In the genomic region with DNA sequence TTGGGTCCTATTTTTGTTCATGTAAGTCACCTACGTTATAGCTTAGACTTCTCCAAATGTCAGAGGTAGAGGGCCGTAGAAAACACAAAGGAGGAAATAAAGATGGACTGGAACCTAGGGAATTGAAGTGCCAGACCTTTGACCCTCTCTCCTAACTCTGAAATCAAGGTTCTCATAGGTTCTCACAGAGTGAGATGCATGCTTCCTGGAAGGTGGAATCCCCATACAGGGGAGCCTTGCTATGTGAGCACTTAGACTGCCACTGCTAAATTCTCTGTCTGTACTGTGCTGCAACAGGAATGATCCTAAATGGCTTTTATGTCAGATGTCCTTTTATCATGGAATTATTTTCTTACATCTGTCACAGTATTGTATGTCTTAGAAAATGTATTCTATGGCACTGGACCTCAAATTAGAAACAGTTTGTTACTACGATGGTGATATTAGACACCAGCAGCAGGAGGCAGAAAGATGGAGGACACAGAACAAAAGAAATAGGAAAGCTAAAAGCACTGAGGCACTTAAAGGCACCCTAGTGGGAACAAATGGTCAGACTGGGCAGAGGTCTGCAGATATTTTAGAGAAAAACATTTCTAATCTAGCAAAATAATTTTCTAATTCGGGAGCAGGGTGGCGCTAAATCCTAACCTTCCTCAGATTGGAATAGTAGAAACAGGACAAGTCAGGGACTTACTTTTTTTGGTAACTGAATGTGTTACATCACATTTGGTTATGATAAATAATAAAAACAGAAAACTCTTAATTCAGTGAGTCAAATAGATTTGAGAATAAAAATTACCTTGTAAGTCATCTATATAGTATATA, we compare ENCODE assay signal across 14 cellular contexts.
DNase-seq lines count a peak whose midpoint lies in the region; ATAC-seq, FAIRE-seq and TF ChIP-seq lines count a peak whose summit lies in the region.
"Had no signal": no experiment of that assay in that cellular context is flagged by ENCODE, and none has a peak within 500 bp of the region (broad histone marks: within the 10 kb centered on the region; RNA-seq: fewer than 3 reads in every experiment).

No MANE protein-coding gene starts in this region.

- H3K4me1 ChIP-seq in A549: no peaks in the 10 kb centered on the region

- 84% methylated on average over 5 of the region's 5 CpGs for WGBS in A549 (ENCODE audit: missing lambda C conversion rate)

- TF ChIP-seq RAD21 in A549 (conservative IDR thresholded peaks at IDR 0.05 in 1 of 2, IDR thresholded peaks at IDR 0.05 in 1 of 2): peak; percentile 18 to 35; a peak in 3 of 5 replicates

- no peak overlapping the region for H3K4me3 ChIP-seq in A549
- no peak overlapping the region for H3K4me3 ChIP-seq in foreskin fibroblast (ENCODE audit: low read depth in 1 of 2, low read length in 2 of 2)

- no peak overlapping the region for H3K27ac ChIP-seq in A549
- no peak overlapping the region for H3K27ac ChIP-seq in VCaP

- TF ChIP-seq EP300 in A549 (IDR thresholded peaks at IDR 0.05): no peak

- ATAC-seq in A549 (no peak), HG02870 (IDR thresholded peaks at IDR 0.05; ENCODE audit: unreplicated experiment) (no peak), GM18505 (IDR thresholded peaks at IDR 0.05; ENCODE audit: unreplicated experiment) (no peak)
- ATAC-seq: activated CD4-positive, alpha-beta T cell treated with anti-CD3 and anti-CD28 coated beads for 36 hours; stimulated activated memory B cell treated with anti-CD40 and anti-IgM and Interleukin-4, amounts not matched to agents 10 μg/mL and 1 μg/mL and 100 μg/mL, for 72 hours had no signal

- H3K9me3 ChIP-seq in A549: no peaks in the 10 kb centered on the region

- TF ChIP-seq POLR2A in A549 (IDR thresholded peaks at IDR 0.05; ENCODE audit: low read length) (no peak), H54 (IDR thresholded peaks at IDR 0.05; ENCODE audit: low read depth, low read length) (no peak), GM18505 (IDR thresholded peaks at IDR 0.05; ENCODE audit: borderline replicate concordance, extremely low read depth, insufficient read depth, insufficient read length) (no peak)

- TF ChIP-seq CTCF in A549 (IDR thresholded peaks at IDR 0.05): 0 out of 3 replicates have a peak, but pooled peaks have one; percentile 15
- peak; percentile 43; the same call in 1 of the 2 replicates for TF ChIP-seq CTCF in VCaP (conservative IDR thresholded peaks at IDR 0.05)
- no peak for TF ChIP-seq CTCF in foreskin fibroblast (IDR thresholded peaks at IDR 0.05; ENCODE audit: low read depth, low read length)

- FAIRE-seq in A549 (lab: Jason Lieb, UNC) (no peak), H54 (lab: Jason Lieb, UNC) (peak; percentile 30)

- no peak overlapping the region for H3K4me2 ChIP-seq in A549

- CTCF ChIA-PET in A549 (lab: Yijun Ruan, JAX): interaction anchor here (0.5 to 1.5 kb wide), 3 partner anchors 9 to 169 kb away, joined by 3 read pairs; no protein-coding TSS in a partner anchor

- POLR2A ChIA-PET in A549 (lab: Yijun Ruan, JAX): no interaction called here

- no peak for DNase-seq in A549 (ENCODE audit: low read depth in 1 of 2, low spot score in 1 of 2)
- no peak for DNase-seq in H54 (ENCODE audit: insufficient read length, low spot score)
- DNase-seq in foreskin fibroblast: peak; percentile 4 to 33
- DNase-seq in stimulated activated CD4-positive, alpha-beta T cell treated with anti-CD3 and anti-CD28 coated beads, Interleukin-4, amount 100 ng/mL, for 4 hours: no peak
- no peak for DNase-seq in activated CD4-positive, CD25-positive, alpha-beta regulatory T cell (lab: John Stamatoyannopoulos, UW)
- DNase-seq: activated CD4-positive, alpha-beta T cell treated with anti-CD3 and anti-CD28 coated beads for 36 hours; activated T-cell treated with anti-CD3 and anti-CD28 coated beads, Interleukin-2, amount 50 U/mL, for 1 hour; C1 segment of cervical spinal cord; effector CD8-positive, alpha-beta T cell; stimulated activated CD4-positive, alpha-beta T cell treated with anti-CD3 and anti-CD28 coated beads, Interleukin-4, amount 100 ng/mL, for 1 hour had no signal

TF ChIP-seq in A549, 52 proteins besides CTCF, POLR2A, EP300 and RAD21:
- TF ChIP-seq EHF (CRISPR knock-in tag; IDR thresholded peaks at IDR 0.05) (no peak), TP53 (CRISPR knock-in tag; IDR thresholded peaks at IDR 0.05) (no peak), PHF8 (IDR thresholded peaks at IDR 0.05; ENCODE audit: borderline replicate concordance, low read depth) (no peak)
- TF ChIP-seq, protein P1, sequence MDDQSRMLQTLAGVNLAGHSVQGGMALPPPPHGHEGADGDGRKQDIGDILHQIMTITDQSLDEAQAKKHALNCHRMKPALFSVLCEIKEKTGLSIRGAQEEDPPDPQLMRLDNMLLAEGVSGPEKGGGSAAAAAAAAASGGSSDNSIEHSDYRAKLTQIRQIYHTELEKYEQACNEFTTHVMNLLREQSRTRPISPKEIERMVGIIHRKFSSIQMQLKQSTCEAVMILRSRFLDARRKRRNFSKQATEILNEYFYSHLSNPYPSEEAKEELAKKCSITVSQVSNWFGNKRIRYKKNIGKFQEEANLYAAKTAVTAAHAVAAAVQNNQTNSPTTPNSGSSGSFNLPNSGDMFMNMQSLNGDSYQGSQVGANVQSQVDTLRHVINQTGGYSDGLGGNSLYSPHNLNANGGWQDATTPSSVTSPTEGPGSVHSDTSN (IDR thresholded peaks at IDR 0.05): no peak

Comparison
In these comparisons a context has a peak if more than half of its experiments do, and no peak if none do; other contexts are left out.
1. DNase-seq: peak in foreskin fibroblast (2 of 2); none in A549 (0 of 2), H54 (single experiment), stimulated activated CD4-positive, alpha-beta T cell treated with anti-CD3 and anti-CD28 coated beads, Interleukin-4, amount 100 ng/mL, for 4 hours (0 of 2) and activated CD4-positive, CD25-positive, alpha-beta regulatory T cell (0 of 4).